ENCODE assay signal across 8 cellular contexts in the genomic region with DNA sequence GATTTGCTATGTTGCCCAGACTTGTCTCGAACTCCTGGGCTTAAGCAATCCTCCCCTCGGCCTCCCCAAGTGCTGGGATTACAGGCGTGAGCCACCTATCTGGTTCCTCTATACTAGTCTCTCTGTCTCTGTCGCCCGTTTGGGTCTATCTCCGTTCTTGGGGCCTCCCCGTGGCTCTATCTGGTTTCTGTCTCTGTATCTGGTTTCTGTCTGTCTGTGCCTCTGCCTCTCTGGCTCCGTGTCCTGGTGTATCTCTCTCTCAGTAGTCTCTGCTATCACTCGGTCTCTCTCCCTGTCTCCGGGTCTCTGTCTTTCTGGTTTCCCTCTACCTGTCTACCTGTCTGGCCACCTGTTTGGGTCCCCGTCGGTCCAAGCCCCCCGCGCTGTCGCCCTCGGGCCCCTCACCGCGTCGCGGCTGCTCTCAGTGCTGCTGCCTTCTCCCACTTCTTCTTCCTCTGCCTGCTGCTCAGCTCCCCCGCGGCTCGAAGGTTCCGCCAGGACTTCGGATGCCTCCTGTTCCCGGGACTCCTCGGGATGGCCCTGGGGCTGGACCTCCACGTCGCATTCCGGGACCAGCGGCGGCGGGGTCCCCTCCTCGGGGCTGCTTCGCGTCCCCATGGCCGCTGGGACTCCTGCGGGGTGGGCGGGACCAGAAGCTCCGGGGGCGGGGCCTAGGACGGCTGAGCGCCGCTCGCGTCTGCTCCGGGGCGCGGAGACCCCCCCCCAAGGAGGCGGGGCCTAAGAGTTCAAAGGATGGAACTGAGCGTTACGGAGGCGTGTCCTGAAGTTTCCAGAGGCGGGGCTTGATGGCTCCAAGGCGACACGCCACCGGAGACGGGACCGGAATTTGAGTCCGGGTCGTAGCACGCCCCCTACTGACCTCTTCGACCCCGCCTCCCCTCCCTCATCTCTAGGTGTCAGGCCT. TPM values are rescaled to one million over a fixed set of nuclear protein-coding genes. Genes with fewer than 3 reads are reported as not detected.
DNase-seq lines count a peak whose midpoint lies in the region; ATAC-seq and TF ChIP-seq lines count a peak whose summit lies in the region.

No MANE protein-coding gene starts in this region.

- H3K27ac Mint-ChIP-seq in Calu3 (ENCODE audit: unreplicated experiment), result peak overlapping the region; percentile 24

- H3K27ac ChIP-seq in OCI-LY1 (ENCODE audit: low read depth, low read length, poor library complexity, severe bottlenecking) (peak overlapping the region; percentile 55), mucosa of rectum (ENCODE audit: low read depth in 2 of 2, low read length in 2 of 2) (peak overlapping the region; percentile 77 to 83)

- H3K27me3 ChIP-seq in OCI-LY1 (ENCODE audit: insufficient read depth, low read length), result no peaks in the 10 kb centered on the region
- H3K27me3 ChIP-seq in mucosa of rectum (ENCODE audit: control insufficient read depth in 2 of 2, insufficient read depth in 2 of 2, low read length in 2 of 2), result no peaks in the 10 kb centered on the region

- no peaks in the 10 kb centered on the region for H4K20me1 ChIP-seq in OCI-LY1 (ENCODE audit: insufficient read depth, low read length)

- CTCF ChIA-PET in Calu3 (lab: Charles Lee), result interaction anchor here (0.5 to 2.8 kb wide), 14 partner anchors 9 to 273 kb away, joined by 3 to 20 read pairs (median 5); a partner anchor contains a TSS

- H3K4me3 Mint-ChIP-seq in Calu3 (ENCODE audit: low read depth, unreplicated experiment), result peak overlapping the region; percentile 97

- H3K4me2 ChIP-seq in OCI-LY1 (ENCODE audit: low read length), result peak overlapping the region; percentile 95

- no TSS peak for BruUV-seq in Calu3 (replicated peaks; lab: Mats Ljungman, UMichigan)

- no peaks in the 10 kb centered on the region for H3K79me2 ChIP-seq in OCI-LY1 (ENCODE audit: insufficient read depth, low read length)

- no peaks in the 10 kb centered on the region for H3K9me3 ChIP-seq in OCI-LY1 (ENCODE audit: low read length)
- H3K9me3 ChIP-seq in mucosa of rectum (ENCODE audit: control insufficient read depth in 2 of 2, low read length in 2 of 2), result no peaks in the 10 kb centered on the region

- H3K4me3 ChIP-seq in OCI-LY1 (ENCODE audit: low read depth, low read length, poor library complexity, severe bottlenecking), result peak overlapping the region; percentile 71
- H3K4me3 ChIP-seq in epithelial cell of proximal tubule (ENCODE audit: low read depth, low read length), result peak overlapping the region; percentile 90
- peak overlapping the region; percentile 74 to 79 for H3K4me3 ChIP-seq in mucosa of rectum (ENCODE audit: low read length in 2 of 2)

- no peaks in the 10 kb centered on the region for H3K9me3 Mint-ChIP-seq in Calu3 (ENCODE audit: low read depth, unreplicated experiment)

- H2AFZ ChIP-seq in OCI-LY1 (ENCODE audit: low read length), result peak overlapping the region; percentile 83

- no peaks in the 10 kb centered on the region for H3K27me3 Mint-ChIP-seq in Calu3 (ENCODE audit: unreplicated experiment)

- H3K36me3 Mint-ChIP-seq in Calu3 (ENCODE audit: insufficient read depth, unreplicated experiment), result peaks cover 28% of the 10 kb centered on the region

- peaks cover 21% of the 10 kb centered on the region for H3K4me1 ChIP-seq in OCI-LY1 (ENCODE audit: insufficient read depth, low read length, severe bottlenecking)
- H3K4me1 ChIP-seq in mucosa of rectum (ENCODE audit: control insufficient read depth in 2 of 2, insufficient read depth in 2 of 2, low read length in 2 of 2), result peaks cover 10 to 11% of the 10 kb centered on the region in 2 donors

- H3K36me3 ChIP-seq in OCI-LY1 (ENCODE audit: insufficient read depth, low read length), result no peaks in the 10 kb centered on the region
- H3K36me3 ChIP-seq in mucosa of rectum (ENCODE audit: control insufficient read depth in 2 of 2, insufficient read depth in 2 of 2, low read length in 2 of 2), result peaks cover 14 to 25% of the 10 kb centered on the region in 2 donors

- H3K4me1 Mint-ChIP-seq in Calu3 (ENCODE audit: low read depth, unreplicated experiment), result peaks cover 32% of the 10 kb centered on the region

- no peaks in the 10 kb centered on the region for H3F3A ChIP-seq in OCI-LY1 (ENCODE audit: insufficient read depth, low read length)

- H3K9ac ChIP-seq in OCI-LY1 (ENCODE audit: low read length) (peak overlapping the region; percentile 93), mucosa of rectum (ENCODE audit: low read depth in 1 of 2, low read length in 2 of 2) (peak overlapping the region; percentile 82 to 84)

- no peak for TF ChIP-seq CTCF in Calu3 (IDR thresholded peaks at IDR 0.05; ENCODE audit: unreplicated experiment)
- peak; percentile 57 for TF ChIP-seq CTCF in OCI-LY1 (IDR thresholded peaks at IDR 0.05; ENCODE audit: low read length)
- no peak for TF ChIP-seq CTCF in epithelial cell of proximal tubule (conservative IDR thresholded peaks at IDR 0.05; ENCODE audit: low read depth, low read length)

- DNase-seq in Calu3, result peak; percentile 99
- DNase-seq in HUDEP-2 (lab: John Stamatoyannopoulos, UW; ENCODE audit: unreplicated experiment in 76 of 76), result peak in 75 of 76 experiments; percentile 66 to 99 (median 96)
- DNase-seq in activated T-cell treated with anti-CD3 and anti-CD28 coated beads for 1 hour (ENCODE audit: low read depth), result peak; percentile 100
- no peak for DNase-seq in epithelial cell of proximal tubule (ENCODE audit: low read depth)
- peak; percentile 98 to 99 for DNase-seq in stimulated activated CD8-positive, alpha-beta memory T cell treated with anti-CD3 and anti-CD28 coated beads, Interleukin-4, amount 100 ng/mL, for 4 hours (ENCODE audit: low read depth in 2 of 2, low spot score in 1 of 2)

- intact Hi-C loops in Calu3 (cut with micrococcal nuclease; ENCODE audit: unreplicated experiment), result no loop called here

- peak; percentile 86 for ATAC-seq in GM21381 (IDR thresholded peaks at IDR 0.05; ENCODE audit: unreplicated experiment)

- H3K9me2 ChIP-seq in OCI-LY1 (ENCODE audit: low read depth, low read length), result no peaks in the 10 kb centered on the region

RNA-seq across cellular contexts. Expression of a gene that starts 0.8 kb away (rescaled TPM):
- total RNA-seq in Calu3 (2022) (24.7 and 25.7 TPM in 2 replicates), epithelial cell of proximal tubule (6.0 and 15.8 TPM in 2 replicates)

RNA-seq across cellular contexts. Expression of a gene that starts 23.2 kb away (rescaled TPM):
- 44.8 and 48.4 TPM in 2 replicates for total RNA-seq in Calu3 (2022)
- 55.9 and 76.0 TPM in 2 replicates for total RNA-seq in epithelial cell of proximal tubule

RNA-seq across cellular contexts. Expression of a gene that starts 29.2 kb away (rescaled TPM):
- total RNA-seq in Calu3 (2022) (2.2 and 2.8 TPM in 2 replicates), epithelial cell of proximal tubule (not detected in 2 replicates)

RNA-seq across cellular contexts. Expression of a gene that starts 38.4 kb away (rescaled TPM):
- total RNA-seq in Calu3 (2022) (6.6 and 6.9 TPM in 2 replicates), epithelial cell of proximal tubule (0.98 and 1.6 TPM in 2 replicates)
